Comparison of ENCODE assay signal across 14 cellular contexts in the genomic region with DNA sequence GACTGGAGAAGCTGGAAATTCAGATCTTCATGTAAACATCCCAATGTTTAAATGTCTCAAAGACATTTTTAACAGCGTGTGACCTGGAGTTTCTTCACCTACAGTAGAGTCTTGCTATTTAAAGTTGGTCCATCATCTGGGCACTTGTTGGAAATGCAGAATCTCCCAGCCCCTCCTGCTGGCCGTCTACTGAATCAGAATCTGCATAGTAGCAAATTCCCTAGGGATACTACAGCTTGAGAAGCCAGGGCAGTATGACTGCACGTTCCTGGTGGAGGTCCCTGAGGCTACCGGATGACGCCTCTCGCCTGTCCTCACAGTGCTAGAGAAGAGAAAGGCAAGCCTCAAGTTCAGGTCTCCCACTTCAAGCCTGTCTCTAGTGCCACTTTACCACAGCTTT. TPM values are rescaled to one million over a fixed set of nuclear protein-coding genes. Genes with fewer than 3 reads are reported as not detected.
DNase-seq lines count a peak whose midpoint lies in the region; FAIRE-seq and TF ChIP-seq lines count a peak whose summit lies in the region.
"Had no signal": no experiment of that assay in that cellular context is flagged by ENCODE, and none has a peak within 500 bp of the region (broad histone marks: within the 10 kb centered on the region; RNA-seq: fewer than 3 reads in every experiment).

No MANE protein-coding gene starts in this region.

- H3K9ac ChIP-seq in trophoblast cell (ENCODE audit: low read length), result no peak overlapping the region

- no peak overlapping the region for H3K27ac ChIP-seq in trophoblast cell (ENCODE audit: low read depth, low read length)
- H3K27ac ChIP-seq in esophagus squamous epithelium, result no peak overlapping the region

- H3K9me3 ChIP-seq in trophoblast cell (ENCODE audit: insufficient read depth, low read depth, low read length) (no peaks in the 10 kb centered on the region), esophagus squamous epithelium (no peaks in the 10 kb centered on the region)

- no peak overlapping the region for H4K91ac ChIP-seq in trophoblast cell (ENCODE audit: low read depth, low read length)

- no peaks in the 10 kb centered on the region for H3K79me1 ChIP-seq in trophoblast cell (ENCODE audit: low read length)

- H3K27me3 ChIP-seq in trophoblast cell (ENCODE audit: insufficient read depth, low read length), result no peaks in the 10 kb centered on the region
- peaks cover 0 to 3% (median 0%) of the 10 kb centered on the region in 4 donors for H3K27me3 ChIP-seq in esophagus squamous epithelium

- no peak for FAIRE-seq in GM12892 (lab: Jason Lieb, UNC)

- no peak overlapping the region for H2BK120ac ChIP-seq in trophoblast cell (ENCODE audit: insufficient read depth, low read length, poor library complexity)

- H2AK5ac ChIP-seq in trophoblast cell (ENCODE audit: low read length), result no peak overlapping the region

- no peak overlapping the region for H2BK12ac ChIP-seq in trophoblast cell (ENCODE audit: low read length)

- H3K23ac ChIP-seq in trophoblast cell (ENCODE audit: low read length), result no peak overlapping the region

- no peak overlapping the region for H3K4me2 ChIP-seq in trophoblast cell (ENCODE audit: low read length)

- no peak overlapping the region for H3K4me3 ChIP-seq in epithelial cell of esophagus (ENCODE audit: low read length)
- H3K4me3 ChIP-seq in trophoblast cell (ENCODE audit: low read depth, low read length), result no peak overlapping the region
- no peak overlapping the region for H3K4me3 ChIP-seq in esophagus squamous epithelium

- no peaks in the 10 kb centered on the region for H3K79me2 ChIP-seq in trophoblast cell (ENCODE audit: control insufficient read depth, insufficient read depth, low read length, poor library complexity)

- H3K4ac ChIP-seq in trophoblast cell (ENCODE audit: low read depth, low read length), result no peak overlapping the region

- H2BK5ac ChIP-seq in trophoblast cell (ENCODE audit: low read depth, low read length, poor library complexity), result no peak overlapping the region

- intact Hi-C loops in esophagus squamous epithelium (cut with DNase I), result no loop called here

- H3K14ac ChIP-seq in trophoblast cell (ENCODE audit: low read length), result no peak overlapping the region

- DNase-seq in NCI-H1436 (lab: John Stamatoyannopoulos, UW) (peak; percentile 29), NCI-H1436 treated with DMSO at 0.1 percent for 48 hours (lab: John Stamatoyannopoulos, UW) (no peak), NCI-H82 (lab: John Stamatoyannopoulos, UW) (peak; percentile 69), epithelial cell of esophagus (ENCODE audit: low read depth) (no peak), trophoblast cell (peak; percentile 22 to 23), NCI-H2196 treated with DMSO at 0.1 percent for 48 hours (lab: John Stamatoyannopoulos, UW; ENCODE audit: unreplicated experiment) (no peak), esophagus squamous epithelium (lab: John Stamatoyannopoulos, UW) (no peak), GM12892 (ENCODE audit: insufficient read length) (no peak)
- DNase-seq: activated naive CD8-positive, alpha-beta T cell treated with anti-CD3 and anti-CD28 coated beads, Interleukin-2, amount 50 U/mL, for 24 hours; Kasumi-1; NCI-H510A treated with DMSO at 0.1 percent for 48 hours; T-helper 1 cell had no signal

- TF ChIP-seq POLR2A in esophagus squamous epithelium (IDR thresholded peaks at IDR 0.05), result no peak
- no peak for TF ChIP-seq POLR2A in GM12892 (IDR thresholded peaks at IDR 0.05; ENCODE audit: low read depth, low read length)

- WGBS in trophoblast cell (ENCODE audit: extremely low coverage, insufficient coverage, insufficient read length), result no CpG with 5 or more reads among the region's 6 CpGs
- 75% methylated on average over 6 of the region's 6 CpGs for WGBS in esophagus squamous epithelium, 2 donors

- H2AFZ ChIP-seq in trophoblast cell (ENCODE audit: insufficient read depth, low read length, poor library complexity), result no peak overlapping the region

- no peak overlapping the region for H4K12ac ChIP-seq in trophoblast cell (ENCODE audit: low read depth, low read length)

- H3K36me3 ChIP-seq in trophoblast cell (ENCODE audit: control insufficient read depth in 1 of 2, insufficient read depth in 2 of 2, low read length in 2 of 2) (peaks cover 4 to 20% of the 10 kb centered on the region in 2 experiments), esophagus squamous epithelium (peaks cover 7 to 31% (median 19%) of the 10 kb centered on the region in 3 donors)

- H3K18ac ChIP-seq in trophoblast cell (ENCODE audit: low read length), result no peak overlapping the region

- H3K4me1 ChIP-seq in trophoblast cell (ENCODE audit: control insufficient read depth in 1 of 2, insufficient read depth in 2 of 2, low read length in 2 of 2), result peaks cover 11 to 16% of the 10 kb centered on the region in 2 experiments
- H3K4me1 ChIP-seq in esophagus squamous epithelium, result no peaks in the 10 kb centered on the region

- peak; percentile 34 for TF ChIP-seq CTCF in epithelial cell of esophagus (IDR thresholded peaks at IDR 0.05; ENCODE audit: insufficient read depth, low read depth, low read length, missing control alignments)
- no peak for TF ChIP-seq CTCF in esophagus squamous epithelium (IDR thresholded peaks at IDR 0.05)

- H4K8ac ChIP-seq in trophoblast cell (ENCODE audit: low read depth, low read length), result no peak overlapping the region

RNA-seq across cellular contexts. Expression of a gene that starts 15.7 kb away (rescaled TPM):
- 74.2 and 79.0 TPM in 2 replicates for polyA plus RNA-seq in trophoblast cell (2013)
- total RNA-seq in esophagus squamous epithelium, result 10 to 100 TPM; 11.1 to 32.0 (median 12.0) TPM
- 22.5 TPM for polyA plus RNA-seq in GM12892 (2012; ENCODE audit: missing spikeins)

RNA-seq across cellular contexts. Expression of a gene that starts 16.5 kb away (rescaled TPM):
- polyA plus RNA-seq in trophoblast cell (2013), result 1,543 and 1,644 TPM in 2 replicates
- not detected for total RNA-seq in esophagus squamous epithelium
- not detected for polyA plus RNA-seq in GM12892 (2012; ENCODE audit: missing spikeins)
- total RNA-seq: activated CD8-positive, alpha-beta memory T cell treated with anti-CD3 and anti-CD28 coated beads for 36 hours had no signal
- polyA plus RNA-seq: neural cell had no signal

Comparison
In these comparisons a context has a peak if more than half of its experiments do, and no peak if none do; other contexts are left out.
1. DNase-seq: peak in NCI-H1436 (single experiment), NCI-H82 (single experiment) and trophoblast cell (2 of 2); none in NCI-H1436 treated with DMSO at 0.1 percent for 48 hours (single experiment), epithelial cell of esophagus (single experiment), NCI-H2196 treated with DMSO at 0.1 percent for 48 hours (single experiment), esophagus squamous epithelium (single experiment) and GM12892 (single experiment).